Comparison of ENCODE assay signal across 2 cellular contexts in genomic region chr10:18325889-18326531, GRCh38.
TF ChIP-seq lines count a peak whose summit lies in the region.

No MANE protein-coding gene starts in this region.

TF ChIP-seq in liver, 16 proteins besides CTCF, POLR2A, EP300 and RAD21 (continued from another document):
- peak; percentile 25 for TF ChIP-seq ZBTB33 (IDR thresholded peaks at IDR 0.05)
- TF ChIP-seq FOXA2 (IDR thresholded peaks at IDR 0.05): peak; percentile 96
- peak; percentile 26 to 37 for TF ChIP-seq RXRA (IDR thresholded peaks at IDR 0.05)
- TF ChIP-seq GABPA (IDR thresholded peaks at IDR 0.05 in 1 of 2, conservative IDR thresholded peaks at IDR 0.05 in 1 of 2): no peak
- no peak for TF ChIP-seq EGR1 (IDR thresholded peaks at IDR 0.05; ENCODE audit: low read depth in 2 of 2)
- no peak for TF ChIP-seq MAX (IDR thresholded peaks at IDR 0.05)
- peak; percentile 33 to 38 for TF ChIP-seq JUND (IDR thresholded peaks at IDR 0.05)
- peak; percentile 27 for TF ChIP-seq REST (IDR thresholded peaks at IDR 0.05)
- TF ChIP-seq HNF4G (IDR thresholded peaks at IDR 0.05): no peak
- TF ChIP-seq FOXA1 (IDR thresholded peaks at IDR 0.05): peak; percentile 99
- TF ChIP-seq TAF1 (conservative IDR thresholded peaks at IDR 0.05): no peak
- peak; percentile 47 for TF ChIP-seq SP1 (IDR thresholded peaks at IDR 0.05)

TF ChIP-seq in HepG2, 621 proteins besides CTCF, POLR2A, EP300 and RAD21 (continued from another document):
- TF ChIP-seq MLXIP (CRISPR knock-in tag; IDR thresholded peaks at IDR 0.05; ENCODE audit: borderline replicate concordance): no peak
- no peak for TF ChIP-seq KLF15 (CRISPR knock-in tag; IDR thresholded peaks at IDR 0.05; ENCODE audit: borderline replicate concordance)
- TF ChIP-seq MIXL1 (CRISPR knock-in tag; IDR thresholded peaks at IDR 0.05): no peak
- TF ChIP-seq HCFC1 (IDR thresholded peaks at IDR 0.05; ENCODE audit: low read depth, low read length): no peak
- no peak for TF ChIP-seq SIN3B (IDR thresholded peaks at IDR 0.05; ENCODE audit: low read length)
- no peak for TF ChIP-seq PREB (CRISPR knock-in tag; IDR thresholded peaks at IDR 0.05)
- TF ChIP-seq ZNF780A (CRISPR knock-in tag; IDR thresholded peaks at IDR 0.05): no peak
- TF ChIP-seq HBP1 (CRISPR knock-in tag; IDR thresholded peaks at IDR 0.05; ENCODE audit: low read depth): no peak
- no peak for TF ChIP-seq PRMT3 (CRISPR knock-in tag; IDR thresholded peaks at IDR 0.05; ENCODE audit: borderline replicate concordance, low read depth)
- no peak for TF ChIP-seq LCORL (IDR thresholded peaks at IDR 0.05)
- TF ChIP-seq LCORL (CRISPR knock-in tag; IDR thresholded peaks at IDR 0.05): no peak
- no peak for TF ChIP-seq SAP130 (CRISPR knock-in tag; IDR thresholded peaks at IDR 0.05; ENCODE audit: low read depth)
- no peak for TF ChIP-seq ZSCAN9 (CRISPR knock-in tag; IDR thresholded peaks at IDR 0.05; ENCODE audit: borderline replicate concordance)
- no peak for TF ChIP-seq ZNF597 (CRISPR knock-in tag; IDR thresholded peaks at IDR 0.05)
- no peak for TF ChIP-seq SP2 (CRISPR knock-in tag; IDR thresholded peaks at IDR 0.05)
- no peak for TF ChIP-seq ZHX2 (IDR thresholded peaks at IDR 0.05; ENCODE audit: low read depth)
- no peak for TF ChIP-seq ZHX2 (CRISPR knock-in tag; IDR thresholded peaks at IDR 0.05; ENCODE audit: borderline replicate concordance)
